ENCODE assay signal across 8 cellular contexts in genomic region chr12:131831635-131832041, GRCh38. TPM values are rescaled to one million over a fixed set of nuclear protein-coding genes. Genes with fewer than 3 reads are reported as not detected.
A peak's percentile ranks its signal among the peaks of the same experiment; 100 is the strongest.
DNase-seq lines count a peak whose midpoint lies in the region; ATAC-seq and TF ChIP-seq lines count a peak whose summit lies in the region.

No MANE protein-coding gene starts in this region.

- H2AK5ac ChIP-seq in mesenchymal stem cell (ENCODE audit: low read length, severe bottlenecking): no peak overlapping the region

- no peak for TF ChIP-seq CTCF in AG09309 (IDR thresholded peaks at IDR 0.05; ENCODE audit: control insufficient read depth, insufficient read depth, low read depth, low read length, missing control alignments)
- no peak for TF ChIP-seq CTCF in brain microvascular endothelial cell (IDR thresholded peaks at IDR 0.05; ENCODE audit: low read depth, low read length, missing control alignments)

- no peak overlapping the region for H3K18ac ChIP-seq in mesenchymal stem cell (ENCODE audit: low read depth in 1 of 2, low read length in 2 of 2)

- 75% methylated on average over 15 of the region's 16 CpGs for WGBS in mesenchymal stem cell

- no peaks in the 10 kb centered on the region for H3K79me1 ChIP-seq in mesenchymal stem cell (replicated peaks; ENCODE audit: low read length, poor library complexity, severe bottlenecking)

- peaks cover 22 to 28% of the 10 kb centered on the region in 2 donors for H3K27me3 Mint-ChIP-seq in CD4-positive, alpha-beta memory T cell

- peaks cover 2 to 13% (median 12%) of the 10 kb centered on the region in 4 donors for H3K4me1 Mint-ChIP-seq in CD4-positive, alpha-beta memory T cell

- H2BK12ac ChIP-seq in mesenchymal stem cell (ENCODE audit: low read length in 2 of 2): no peak overlapping the region

- H3K27ac ChIP-seq in brain microvascular endothelial cell (no peak overlapping the region), mesenchymal stem cell (ENCODE audit: low read length, poor library complexity, severe bottlenecking) (no peak overlapping the region)
- no peak overlapping the region for H3K27ac ChIP-seq in CD4-positive, alpha-beta memory T cell (ENCODE audit: low read depth, low read length)

- peak overlapping the region; percentile 89 for H3K9ac ChIP-seq in mesenchymal stem cell (ENCODE audit: low read length)

- H3K4me3 Mint-ChIP-seq in CD4-positive, alpha-beta memory T cell: peak overlapping the region in 3 of 8 donors; percentile 10 to 48 (median 32)

- no peak overlapping the region for H2BK15ac ChIP-seq in mesenchymal stem cell (ENCODE audit: low read depth, poor library complexity, severe bottlenecking)

- H3K4ac ChIP-seq in mesenchymal stem cell (ENCODE audit: low read depth in 1 of 2, low read length in 2 of 2): no peak overlapping the region

- H3K23ac ChIP-seq in mesenchymal stem cell (ENCODE audit: low read length in 2 of 2): no peak overlapping the region

- no peak overlapping the region for H3K27ac Mint-ChIP-seq in CD4-positive, alpha-beta memory T cell

- CTCF ChIA-PET in HEK293T (lab: Yijun Ruan, JAX): no interaction called here
- CTCF ChIA-PET in CD4-positive, alpha-beta memory T cell (lab: Charles Lee; ENCODE audit: partially characterized antibody): interaction anchor here (1.5 kb wide), 1 partner anchor 70 kb away, joined by 3 read pairs; no protein-coding TSS in a partner anchor

- H4K8ac ChIP-seq in mesenchymal stem cell (ENCODE audit: low read length): no peak overlapping the region

- in situ Hi-C loops in brain microvascular endothelial cell (cut with HindIII; ENCODE audit: low pct_ligation_motif_present, low sequenced_read_pairs): no loop called here

- H2BK120ac ChIP-seq in mesenchymal stem cell (ENCODE audit: low read depth, low read length): no peak overlapping the region

- DNase-seq in AG09309 (ENCODE audit: low read depth) (peak; percentile 66), HT1080 (ENCODE audit: low read depth) (peak; percentile 40), brain microvascular endothelial cell (no peak), mesenchymal stem cell (no peak), HEK293T (ENCODE audit: extremely low spot score) (no peak)
- DNase-seq in CD4-positive, alpha-beta memory T cell: no peak

- H3K36me3 ChIP-seq in brain microvascular endothelial cell (replicated peaks): no peaks in the 10 kb centered on the region
- no peaks in the 10 kb centered on the region for H3K36me3 ChIP-seq in mesenchymal stem cell (ENCODE audit: control insufficient read depth in 1 of 2, insufficient read depth in 2 of 2, low read depth in 1 of 2, low read length in 2 of 2)
- no peaks in the 10 kb centered on the region for H3K36me3 ChIP-seq in CD4-positive, alpha-beta memory T cell (ENCODE audit: insufficient read depth, low read length)

- POLR2A ChIA-PET in HEK293T (lab: Yijun Ruan, JAX): interaction anchor here (0.7 kb wide), 1 partner anchor 94 kb away, joined by 3 read pairs; no protein-coding TSS in a partner anchor
- POLR2A ChIA-PET in CD4-positive, alpha-beta memory T cell (lab: Charles Lee; ENCODE audit: partially characterized antibody): no interaction called here

- peak overlapping the region; percentile 74 for H3K4me3 ChIP-seq in AG09309 (ENCODE audit: control insufficient read depth, low read depth, low read length)
- H3K4me3 ChIP-seq in brain microvascular endothelial cell (ENCODE audit: low read depth, low read length): peak overlapping the region; percentile 67
- H3K4me3 ChIP-seq in mesenchymal stem cell (ENCODE audit: insufficient read depth in 1 of 2, low read depth in 1 of 2, low read length in 2 of 2): peak overlapping the region in 1 of 2 experiments; percentile 88
- no peak overlapping the region for H3K4me3 ChIP-seq in CD4-positive, alpha-beta memory T cell (ENCODE audit: low read length in 2 of 2)

- no peak overlapping the region for H2BK5ac ChIP-seq in mesenchymal stem cell (ENCODE audit: low read depth, low read length, poor library complexity, severe bottlenecking)

- no peak overlapping the region for H4K91ac ChIP-seq in mesenchymal stem cell (ENCODE audit: low read length)

- H3K27me3 ChIP-seq in brain microvascular endothelial cell (replicated peaks): no peaks in the 10 kb centered on the region
- H3K27me3 ChIP-seq in mesenchymal stem cell (ENCODE audit: control insufficient read depth in 1 of 2, insufficient read depth in 1 of 2, low read length in 2 of 2): peaks cover 0 to 29% of the 10 kb centered on the region in 2 experiments
- H3K27me3 ChIP-seq in CD4-positive, alpha-beta memory T cell (ENCODE audit: insufficient read depth, low read length): peaks cover 21% of the 10 kb centered on the region

- peaks cover 39% of the 10 kb centered on the region for H3K4me1 ChIP-seq in mesenchymal stem cell (ENCODE audit: control insufficient read depth, insufficient read depth, low read depth, low read length)
- H3K4me1 ChIP-seq in CD4-positive, alpha-beta memory T cell (ENCODE audit: insufficient read depth, low read length): peaks cover 22% of the 10 kb centered on the region

- intact Hi-C loops in CD4-positive, alpha-beta memory T cell (cut with micrococcal nuclease): no loop called here

- no peaks in the 10 kb centered on the region for H3K36me3 Mint-ChIP-seq in CD4-positive, alpha-beta memory T cell

- no peak overlapping the region for H3K4me2 ChIP-seq in mesenchymal stem cell (ENCODE audit: low read length, poor library complexity, severe bottlenecking)

- no peaks in the 10 kb centered on the region for H3K9me3 Mint-ChIP-seq in CD4-positive, alpha-beta memory T cell

- H3K9me3 ChIP-seq in mesenchymal stem cell (ENCODE audit: control insufficient read depth, low read length): no peaks in the 10 kb centered on the region
- no peaks in the 10 kb centered on the region for H3K9me3 ChIP-seq in CD4-positive, alpha-beta memory T cell (ENCODE audit: control insufficient read depth in 1 of 2, low read length in 2 of 2)

- H3K14ac ChIP-seq in mesenchymal stem cell (ENCODE audit: low read length in 2 of 2): no peak overlapping the region

- ATAC-seq in HG03571 (IDR thresholded peaks at IDR 0.05; ENCODE audit: unreplicated experiment) (no peak), esophagus mucosa (no peak)

- no peak overlapping the region for H2AFZ ChIP-seq in mesenchymal stem cell (ENCODE audit: low read depth, low read length)

TF ChIP-seq in HEK293T, 16 proteins besides CTCF, POLR2A, EP300 and RAD21:
- no peak for TF ChIP-seq ELF4 (IDR thresholded peaks at IDR 0.05)
- no peak for TF ChIP-seq NFRKB (IDR thresholded peaks at IDR 0.05)
- TF ChIP-seq PKNOX1 (IDR thresholded peaks at IDR 0.05): no peak
- no peak for TF ChIP-seq LEF1 (IDR thresholded peaks at IDR 0.05; ENCODE audit: borderline replicate concordance)
- no peak for TF ChIP-seq FOXA1 (IDR thresholded peaks at IDR 0.05)
- TF ChIP-seq ZNF384 (IDR thresholded peaks at IDR 0.05): no peak
- no peak for TF ChIP-seq FOXK2 (IDR thresholded peaks at IDR 0.05)
- TF ChIP-seq SP1 (IDR thresholded peaks at IDR 0.05): no peak
- no peak for TF ChIP-seq SUZ12 (IDR thresholded peaks at IDR 0.05)
- no peak for TF ChIP-seq ARNT (IDR thresholded peaks at IDR 0.05)
- TF ChIP-seq L3MBTL2 (conservative IDR thresholded peaks at IDR 0.05): no peak
- no peak for TF ChIP-seq BHLHE40 (IDR thresholded peaks at IDR 0.05; ENCODE audit: borderline replicate concordance)
- no peak for TF ChIP-seq TARDBP (IDR thresholded peaks at IDR 0.05)
- no peak for TF ChIP-seq FOXM1 (IDR thresholded peaks at IDR 0.05; ENCODE audit: borderline replicate concordance)
- no peak for TF ChIP-seq CTBP1 (IDR thresholded peaks at IDR 0.05; ENCODE audit: borderline replicate concordance)
- no peak for TF ChIP-seq HDGF (IDR thresholded peaks at IDR 0.05; ENCODE audit: borderline replicate concordance)

RNA-seq across cellular contexts. Expression of gene MMP17, which starts 3.4 kb away (rescaled TPM):
- 15.6 and 32.3 TPM in 2 replicates for total RNA-seq in HT1080 (2014; rRNA removed; shearing (Covaris generic))
- 13.0 and 24.2 TPM in 2 replicates for polyA plus RNA-seq in HT1080 (2015; cell fraction: cytosol; rRNA removed)
- 19.6 and 25.8 TPM in 2 replicates for polyA plus RNA-seq in HT1080 (2015; cell fraction: nucleus; rRNA removed)
- 2.3 TPM for polyA plus RNA-seq in mesenchymal stem cell (2013, experiment 1 of 2)
- polyA plus RNA-seq in mesenchymal stem cell (2013, experiment 2 of 2): 2.7 TPM
- 2.2 TPM for total RNA-seq in esophagus mucosa
- total RNA-seq in CD4-positive, alpha-beta memory T cell: under 1 TPM; 0.32 to 0.94 TPM
- not detected for polyA plus RNA-seq in CD4-positive, alpha-beta memory T cell

Comparison
In these comparisons a context has a peak if more than half of its experiments do, and no peak if none do; other contexts are left out.
1. DNase-seq: peak in AG09309 (single experiment) and HT1080 (single experiment); none in brain microvascular endothelial cell (single experiment), mesenchymal stem cell (single experiment), HEK293T (single experiment) and CD4-positive, alpha-beta memory T cell (0 of 5).
2. H3K4me3 ChIP-seq: peak in AG09309 (single experiment) and brain microvascular endothelial cell (single experiment); none in CD4-positive, alpha-beta memory T cell (0 of 2).